Comparison of ENCODE assay signal across 8 cellular contexts in the genomic region with DNA sequence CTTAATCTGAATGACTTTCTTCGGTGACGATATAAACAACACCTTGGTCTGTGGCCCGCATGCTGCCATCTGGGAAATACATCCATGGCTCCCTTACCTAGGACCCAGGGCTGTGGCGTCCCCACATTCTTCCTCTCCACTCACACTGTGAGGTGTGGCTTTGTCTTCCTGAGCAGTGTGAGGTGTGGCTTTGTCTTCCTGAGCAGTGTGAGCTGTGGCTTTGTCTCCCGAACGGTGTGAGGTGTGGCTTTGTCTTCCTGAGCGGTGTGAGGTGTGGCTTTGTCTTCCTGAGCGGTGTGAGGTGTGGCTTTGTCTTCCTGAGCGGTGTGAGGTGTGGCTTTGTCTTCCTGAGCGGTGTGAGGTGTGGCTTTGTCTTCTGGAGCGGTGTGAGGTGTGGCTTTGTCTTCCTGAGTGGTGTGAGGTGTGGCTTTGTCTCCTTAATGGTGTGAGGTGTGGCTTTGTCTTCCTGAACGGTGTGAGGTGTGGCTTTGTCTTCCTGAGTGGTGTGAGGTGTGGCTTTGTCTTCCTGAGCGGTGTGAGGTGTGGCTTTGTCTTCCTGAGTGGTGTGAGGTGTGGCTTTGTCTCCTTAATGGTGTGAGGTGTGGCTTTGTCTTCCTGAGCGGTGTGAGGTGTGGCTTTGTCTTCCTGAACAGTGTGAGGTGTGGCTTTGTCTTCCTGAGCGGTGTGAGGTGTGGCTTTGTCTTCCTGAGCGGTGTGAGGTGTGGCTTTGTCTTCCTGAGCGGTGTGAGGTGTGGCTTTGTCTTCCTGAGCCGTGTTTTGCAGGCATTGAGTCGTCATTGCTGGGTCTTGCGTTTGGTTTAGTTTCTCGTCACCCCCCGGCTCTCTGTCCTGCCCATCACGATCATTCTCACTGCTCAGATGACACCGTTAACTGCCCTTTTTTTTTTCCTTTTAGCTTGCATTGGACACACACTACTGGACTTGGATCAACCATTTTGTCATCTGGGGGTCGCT.
DNase-seq lines count a peak whose midpoint lies in the region; ATAC-seq, FAIRE-seq and TF ChIP-seq lines count a peak whose summit lies in the region.
"Not testable (repeated sequence)": the region's sequence is repeated elsewhere in the genome, so short reads cannot be mapped to it uniquely, and the experiment has no call there.

No MANE protein-coding gene starts in this region.

- peaks cover 28% of the 10 kb centered on the region for H3K4me1 ChIP-seq in DOHH2 (ENCODE audit: control insufficient read depth, low read length)
- not testable (repeated sequence) for H3K4me1 ChIP-seq in Panc1 (ENCODE audit: control insufficient read depth, insufficient read depth, low read length); mucosa of descending colon (ENCODE audit: low read depth)

- H3K27ac ChIP-seq in DOHH2 (ENCODE audit: low read depth, low read length) = peak overlapping the region; percentile 50
- peak overlapping the region; percentile 17; the same call in 1 of the 2 replicates for H3K27ac ChIP-seq in Panc1 (ENCODE audit: low read length)

- ATAC-seq in GM21390 (IDR thresholded peaks at IDR 0.05; ENCODE audit: unreplicated experiment) (peak; percentile 33), HG03354 (IDR thresholded peaks at IDR 0.05; ENCODE audit: poor library complexity, severe bottlenecking, unreplicated experiment) (peak; percentile 50), mucosa of descending colon (peak; percentile 28)
- ATAC-seq in Panc1 = not testable (repeated sequence)

- not testable (repeated sequence) for H4K20me1 ChIP-seq in DOHH2 (ENCODE audit: control insufficient read depth, insufficient read depth, low read depth, low read length)

- peaks cover 13% of the 10 kb centered on the region for H3F3A ChIP-seq in DOHH2 (ENCODE audit: control insufficient read depth, insufficient read depth)

- TF ChIP-seq CTCF in DOHH2 (IDR thresholded peaks at IDR 0.05; ENCODE audit: low read depth, low read length, poor library complexity, severe bottlenecking); Panc1 (IDR thresholded peaks at IDR 0.05); mucosa of descending colon (IDR thresholded peaks at IDR 0.05): not testable (repeated sequence)

- in situ Hi-C loops in Panc1 (cut with HindIII; ENCODE audit: low pct_unique_long_range_greater_than_20kb, low sequenced_read_pairs) = not testable (repeated sequence)

- DNase-seq in Panc1 (ENCODE audit: low read depth, low spot score); mucosa of descending colon: not testable (repeated sequence)
- DNase-seq in activated T-cell treated with anti-CD3 and anti-CD28 coated beads, Interleukin-2, amount 50 U/mL, for 1 hour = peak; percentile 62
- peak; percentile 4 for DNase-seq in stimulated activated naive CD4-positive, alpha-beta T cell treated with Interleukin-2 at 50 U/mL for 16 hours (lab: John Stamatoyannopoulos, UW)

- CTCF ChIA-PET in Panc1 (lab: Charles Lee) = interaction anchor here (0.9 kb wide), 2 partner anchors 26 to 232 kb away, joined by 3 read pairs; no protein-coding TSS in a partner anchor

- H3K4me3 ChIP-seq in DOHH2 (ENCODE audit: low read length) = peak overlapping the region; percentile 49
- H3K4me3 ChIP-seq in Panc1 (ENCODE audit: low read depth in 2 of 2, low read length in 2 of 2); mucosa of descending colon: not testable (repeated sequence)

- TSS peak; percentile 40 for BruUV-seq in Panc1 (replicated peaks; lab: Mats Ljungman, UMichigan)

- not testable (repeated sequence) for H3K79me2 ChIP-seq in DOHH2 (ENCODE audit: control insufficient read depth, low read length)

- not testable (repeated sequence) for H3K9me3 ChIP-seq in DOHH2 (ENCODE audit: control insufficient read depth, insufficient read depth, low read length); Panc1 (ENCODE audit: control insufficient read depth, insufficient read depth, low read depth, low read length); mucosa of descending colon

- peak overlapping the region; percentile 52 for H3K4me2 ChIP-seq in DOHH2 (ENCODE audit: low read length)

- not testable (repeated sequence) for H3K36me3 ChIP-seq in DOHH2 (ENCODE audit: control insufficient read depth, low read length); Panc1 (ENCODE audit: control insufficient read depth, insufficient read depth, low read length); mucosa of descending colon (ENCODE audit: low read depth)

- H3K9me2 ChIP-seq in DOHH2 (replicated peaks; ENCODE audit: control insufficient read depth, low read length) = not testable (repeated sequence)

- POLR2A ChIA-PET in Panc1 (lab: Charles Lee) = not testable (repeated sequence)

- FAIRE-seq in colon (lab: Jason Lieb, UNC) = peak; percentile 93

- H3K27me3 ChIP-seq in DOHH2 (ENCODE audit: control insufficient read depth, low read length); Panc1 (ENCODE audit: control insufficient read depth, insufficient read depth, low read length): not testable (repeated sequence)

- intact Hi-C loops in Panc1 (cut with micrococcal nuclease; ENCODE audit: unreplicated experiment) (loop anchor here (10.0 kb wide), 1 partner anchor 228 kb away; no protein-coding TSS in a partner anchor), mucosa of descending colon (cut with DNase I, micrococcal nuclease) (loop anchor here in 1 of 2 donors (10.0 kb wide), 1 partner anchor 238 kb away; no protein-coding TSS in a partner anchor)
